ENCODE assay signal across 2 cellular contexts in genomic region chr19:30209617-30210600, GRCh38.
TF ChIP-seq lines count a peak whose summit lies in the region.

No MANE protein-coding gene starts in this region.

TF ChIP-seq in HCT116, 20 proteins besides CTCF, POLR2A, EP300 and RAD21:
- no peak for TF ChIP-seq ZFX (IDR thresholded peaks at IDR 0.05)
- TF ChIP-seq SRF (IDR thresholded peaks at IDR 0.05; ENCODE audit: low read depth) = peak; percentile 62; the same call in 1 of the 2 replicates
- TF ChIP-seq EZH2 (IDR thresholded peaks at IDR 0.05) = no peak

TF ChIP-seq in H1, 55 proteins besides CTCF, POLR2A, EP300 and RAD21:
- TF ChIP-seq SRF (IDR thresholded peaks at IDR 0.05; ENCODE audit: low read depth, low read length) = peak; percentile 55; the same call in 1 of the 2 replicates
- no peak for TF ChIP-seq FOSL1 (IDR thresholded peaks at IDR 0.05; ENCODE audit: insufficient read depth, low read depth, low read length)
